ENCODE assay signal across 20 cellular contexts in the genomic region with DNA sequence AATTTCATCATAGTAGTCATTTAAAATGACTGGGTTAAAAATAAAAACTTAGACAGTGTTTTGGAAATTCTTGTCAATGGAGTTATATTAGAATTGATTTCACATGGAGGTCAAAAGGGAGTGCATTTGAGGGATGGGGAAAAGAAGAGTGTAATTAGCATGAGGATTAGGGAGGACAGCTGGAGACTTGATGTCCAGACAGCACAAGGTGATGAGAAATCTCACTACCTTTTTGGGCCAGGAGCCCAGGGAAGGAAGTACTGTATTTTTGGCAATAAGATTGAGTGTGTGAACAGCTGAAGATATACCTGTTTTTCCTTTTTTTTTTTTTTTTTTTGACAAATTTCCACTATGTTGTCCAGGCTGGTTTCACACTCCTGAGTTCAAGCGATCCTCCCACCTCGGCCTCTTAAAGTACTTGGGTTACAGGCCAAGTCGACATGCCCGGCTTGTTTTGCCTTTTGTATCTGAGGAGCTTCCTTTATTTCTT.
DNase-seq lines count a peak whose midpoint lies in the region; TF ChIP-seq lines count a peak whose summit lies in the region.
"Had no signal": no experiment of that assay in that cellular context is flagged by ENCODE, and none has a peak within 500 bp of the region (broad histone marks: within the 10 kb centered on the region; RNA-seq: fewer than 3 reads in every experiment).

No MANE protein-coding gene starts in this region.

- peak overlapping the region in 2 of 3 experiments; percentile 4 to 31 for H3K27ac Mint-ChIP-seq in nephron
- H3K27ac Mint-ChIP-seq: CD4-positive, alpha-beta memory T cell had no signal

- peaks cover 20% of the 10 kb centered on the region for H3K4me1 Mint-ChIP-seq in nephron
- H3K4me1 Mint-ChIP-seq: CD4-positive, alpha-beta memory T cell had no signal

- H3K4me3 Mint-ChIP-seq in nephron: no peak overlapping the region
- H3K4me3 Mint-ChIP-seq: CD4-positive, alpha-beta memory T cell had no signal

- no peaks in the 10 kb centered on the region for H3K36me3 Mint-ChIP-seq in nephron (ENCODE audit: low read depth)
- H3K36me3 Mint-ChIP-seq: CD4-positive, alpha-beta memory T cell had no signal

- TF ChIP-seq POLR2A in uterus (IDR thresholded peaks at IDR 0.05): no peak

- no peak overlapping the region for H3K4me3 ChIP-seq in uterus
- H3K4me3 ChIP-seq: BLaER1 treated with 17β-estradiol and CSF1 and Interleukin-3, amounts not matched to agents 10 nM and 100 nM; GM12878; GM23248 had no signal

- H3K27me3 ChIP-seq in uterus: no peaks in the 10 kb centered on the region
- H3K27me3 ChIP-seq: BE2C; BLaER1 treated with 17β-estradiol and CSF1 and Interleukin-3, amounts not matched to agents 10 nM and 100 nM had no signal

- TF ChIP-seq CTCF in nephron (IDR thresholded peaks at IDR 0.05; ENCODE audit: unreplicated experiment in 3 of 3) (no peak), uterus (IDR thresholded peaks at IDR 0.05) (no peak)

- intact Hi-C loops in uterus (cut with DNase I; ENCODE audit: low total_unique reads): no loop called here

- H3K4me1 ChIP-seq in uterus: no peaks in the 10 kb centered on the region
- H3K4me1 ChIP-seq: BE2C had no signal

- no peak overlapping the region for H3K27ac ChIP-seq in uterus
- H3K27ac ChIP-seq: 22Rv1; BLaER1 treated with 17β-estradiol and CSF1 and Interleukin-3, amounts not matched to agents 10 nM and 100 nM; GM23248 had no signal

- no peaks in the 10 kb centered on the region for H3K9me3 ChIP-seq in uterus
- H3K9me3 ChIP-seq: BE2C had no signal

- H3K27me3 Mint-ChIP-seq in nephron (ENCODE audit: low read depth): no peaks in the 10 kb centered on the region

- DNase-seq in DMS 273 (lab: John Stamatoyannopoulos, UW; ENCODE audit: unreplicated experiment) (peak; percentile 18), DMS 273 treated with DMSO at 0.1 percent for 48 hours (lab: John Stamatoyannopoulos, UW) (no peak), uterus (peak; percentile 13 to 15), NCI-H1105 treated with DMSO at 0.1 percent for 48 hours (lab: John Stamatoyannopoulos, UW) (no peak), NCI-H2029 treated with DMSO at 0.1 percent for 48 hours (lab: John Stamatoyannopoulos, UW) (no peak)
- DNase-seq: AML-193; BE2C; Calu3; CD4-positive, alpha-beta memory T cell; COR-L47; DMS79; EL; GDM1; GM23248; H7; HCEC 1CT had no signal

- no peaks in the 10 kb centered on the region for H3K9me3 Mint-ChIP-seq in nephron

- H3K36me3 ChIP-seq in uterus: no peaks in the 10 kb centered on the region
- H3K36me3 ChIP-seq: BE2C; BLaER1 treated with 17β-estradiol and CSF1 and Interleukin-3, amounts not matched to agents 10 nM and 100 nM had no signal

Comparison
In these comparisons a context has a peak if more than half of its experiments do, and no peak if none do; other contexts are left out.
1. DNase-seq: peak in DMS 273 (single experiment) and uterus (2 of 2); none in DMS 273 treated with DMSO at 0.1 percent for 48 hours (single experiment), NCI-H1105 treated with DMSO at 0.1 percent for 48 hours (single experiment) and NCI-H2029 treated with DMSO at 0.1 percent for 48 hours (single experiment).